ENCODE assay signal across 11 cellular contexts in genomic region chr19:30455881-30456280, GRCh38.
"Had no signal": no experiment of that assay in that cellular context is flagged by ENCODE, and none has a peak within 500 bp of the region (broad histone marks: within the 10 kb centered on the region; RNA-seq: fewer than 3 reads in every experiment).

No MANE protein-coding gene starts in this region.

- H3K4me2 ChIP-seq: GM23338 had no signal

- H3K4me3 ChIP-seq: GM23248, GM23338, HAP-1 had no signal

- DNase-seq: GM23248, GOT3, H7, H9, HCEC 1CT, HFFc6 had no signal

- FAIRE-seq: H1, H54 had no signal

- H3K27ac ChIP-seq: GM23248 had no signal

- H3K9me3 ChIP-seq: HAP-1 had no signal

- ATAC-seq: GM23338, HCT116 had no signal

- H2AFZ ChIP-seq: GM23248, GM23338 had no signal

- H3K36me3 ChIP-seq: HAP-1 had no signal

- H3K9ac ChIP-seq: GM23248 had no signal

- H3K4me1 ChIP-seq: HAP-1 had no signal
